15 cellular contexts compared by ENCODE assay signal in the genomic region with DNA sequence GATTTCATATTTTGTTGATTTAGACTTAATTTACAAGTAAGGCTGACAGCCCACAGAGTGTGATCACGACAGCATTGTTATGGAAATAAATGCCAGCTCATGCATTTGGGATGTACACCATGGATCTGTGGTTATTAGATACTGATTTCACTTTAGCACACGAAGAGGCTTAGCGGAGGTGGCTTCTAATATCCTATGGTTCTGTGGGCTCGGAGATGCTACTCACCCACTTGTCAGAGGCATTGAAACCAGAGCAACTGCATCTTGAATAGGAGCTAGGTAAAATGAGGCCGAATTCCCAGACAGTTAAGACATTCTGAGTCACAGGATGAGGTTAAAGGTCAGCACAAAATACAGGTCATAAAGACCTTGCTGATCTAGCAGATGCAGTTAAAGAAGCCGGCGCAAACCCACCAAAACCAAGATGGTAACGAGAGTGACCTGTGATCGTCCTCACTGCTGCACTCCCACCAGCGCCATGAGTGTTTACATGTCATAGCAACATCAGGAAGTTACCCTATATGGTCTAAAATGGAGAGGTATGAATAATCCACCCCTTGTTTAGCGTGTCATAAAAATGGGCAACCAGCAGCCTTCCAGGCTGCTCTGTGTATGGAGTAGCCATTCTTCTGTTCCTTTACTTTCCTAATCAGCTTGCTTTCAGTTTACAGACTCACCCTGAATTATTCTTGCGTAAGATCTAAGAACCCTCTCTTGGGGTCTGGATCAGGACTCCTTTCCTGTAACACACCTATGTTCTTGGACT.
DNase-seq lines count a peak whose midpoint lies in the region; ATAC-seq and TF ChIP-seq lines count a peak whose summit lies in the region.
"Had no signal": no experiment of that assay in that cellular context is flagged by ENCODE, and none has a peak within 500 bp of the region (broad histone marks: within the 10 kb centered on the region; RNA-seq: fewer than 3 reads in every experiment).

No MANE protein-coding gene starts in this region.

- no TSS peak for BruUV-seq in Panc1 (replicated peaks; lab: Mats Ljungman, UMichigan)

- peaks cover 44% of the 10 kb centered on the region for H3K79me1 ChIP-seq in trophoblast cell (ENCODE audit: low read length)

- CTCF ChIA-PET in Panc1 (lab: Charles Lee), result no interaction called here

- peaks cover 23% of the 10 kb centered on the region for H3K79me2 ChIP-seq in trophoblast cell (ENCODE audit: control insufficient read depth, insufficient read depth, low read length, poor library complexity)

- H3K27me3 ChIP-seq in Panc1 (ENCODE audit: control insufficient read depth, insufficient read depth, low read length), result no peaks in the 10 kb centered on the region
- no peaks in the 10 kb centered on the region for H3K27me3 ChIP-seq in trophoblast cell (ENCODE audit: insufficient read depth, low read length)
- no peaks in the 10 kb centered on the region for H3K27me3 ChIP-seq in vagina
- H3K27me3 ChIP-seq: gastrocnemius medialis had no signal

- H3K36me3 ChIP-seq in Panc1 (ENCODE audit: control insufficient read depth, insufficient read depth, low read length), result no peaks in the 10 kb centered on the region
- peaks cover 10 to 12% of the 10 kb centered on the region in 2 experiments for H3K36me3 ChIP-seq in trophoblast cell (ENCODE audit: control insufficient read depth in 1 of 2, insufficient read depth in 2 of 2, low read length in 2 of 2)
- no peaks in the 10 kb centered on the region for H3K36me3 ChIP-seq in vagina
- H3K36me3 ChIP-seq: gastrocnemius medialis had no signal

- peak overlapping the region; percentile 49 for H3K4me2 ChIP-seq in trophoblast cell (ENCODE audit: low read length)

- H3K4me3 ChIP-seq in Panc1 (ENCODE audit: low read depth in 2 of 2, low read length in 2 of 2) (peak overlapping the region in 1 of 2 experiments; percentile 9; a peak in 2 of 4 replicates), epithelial cell of esophagus (ENCODE audit: low read length) (no peak overlapping the region), trophoblast cell (ENCODE audit: low read depth, low read length) (no peak overlapping the region), vagina (no peak overlapping the region)
- H3K4me3 ChIP-seq: gastrocnemius medialis had no signal

- no CpG with 5 or more reads among the region's 12 CpGs for WGBS in trophoblast cell (ENCODE audit: extremely low coverage, insufficient coverage, insufficient read length)

- H2AFZ ChIP-seq in trophoblast cell (ENCODE audit: insufficient read depth, low read length, poor library complexity), result no peak overlapping the region

- H3K9me3 ChIP-seq in Panc1 (ENCODE audit: control insufficient read depth, insufficient read depth, low read depth, low read length) (no peaks in the 10 kb centered on the region), trophoblast cell (ENCODE audit: insufficient read depth, low read depth, low read length) (peaks cover 3% of the 10 kb centered on the region), vagina (no peaks in the 10 kb centered on the region)
- H3K9me3 ChIP-seq: gastrocnemius medialis had no signal

- H2BK12ac ChIP-seq in trophoblast cell (ENCODE audit: low read length), result no peak overlapping the region

- peak overlapping the region; percentile 90 for H2BK5ac ChIP-seq in trophoblast cell (ENCODE audit: low read depth, low read length, poor library complexity)

- TF ChIP-seq POLR2A in vagina (IDR thresholded peaks at IDR 0.05), result no peak

- no peak overlapping the region for H3K4ac ChIP-seq in trophoblast cell (ENCODE audit: low read depth, low read length)

- peaks cover 50% of the 10 kb centered on the region for H3K4me1 ChIP-seq in Panc1 (ENCODE audit: control insufficient read depth, insufficient read depth, low read length)
- H3K4me1 ChIP-seq in trophoblast cell (ENCODE audit: control insufficient read depth in 1 of 2, insufficient read depth in 2 of 2, low read length in 2 of 2), result peaks cover 18 to 36% of the 10 kb centered on the region in 2 experiments
- peaks cover 6% of the 10 kb centered on the region for H3K4me1 ChIP-seq in vagina

- no peak overlapping the region for H3K18ac ChIP-seq in trophoblast cell (ENCODE audit: low read length)

- TF ChIP-seq CTCF in Panc1 (IDR thresholded peaks at IDR 0.05) (no peak), epithelial cell of esophagus (IDR thresholded peaks at IDR 0.05; ENCODE audit: insufficient read depth, low read depth, low read length, missing control alignments) (no peak), vagina (IDR thresholded peaks at IDR 0.05) (no peak)

- peak overlapping the region; percentile 79 for H2BK120ac ChIP-seq in trophoblast cell (ENCODE audit: insufficient read depth, low read length, poor library complexity)

- in situ Hi-C loops in Panc1 (cut with HindIII; ENCODE audit: low pct_unique_long_range_greater_than_20kb, low sequenced_read_pairs), result no loop called here

- POLR2A ChIA-PET in Panc1 (lab: Charles Lee), result interaction anchor here (0.6 kb wide), 2 partner anchors 136 to 227 kb away, joined by 3 to 4 read pairs; no protein-coding TSS in a partner anchor

- DNase-seq in ELR (ENCODE audit: low read depth) (peak; percentile 95), Panc1 (ENCODE audit: low read depth, low spot score) (no peak), epithelial cell of esophagus (ENCODE audit: low read depth) (peak; percentile 94), trophoblast cell (peak; percentile 71 to 85), vagina (ENCODE audit: extremely low spot score in 2 of 2) (no peak), NCI-H2081 treated with DMSO at 0.1 percent for 48 hours (lab: John Stamatoyannopoulos, UW) (no peak)
- DNase-seq in activated naive CD4-positive, alpha-beta T cell (lab: John Stamatoyannopoulos, UW), result no peak
- DNase-seq: activated CD4-positive, alpha-beta T cell treated with anti-CD3 and anti-CD28 coated beads, Interleukin-2, amount 50 U/mL, for 48 hours; amygdala; DMS79 treated with DMSO at 0.1 percent for 48 hours; gastrocnemius medialis; midbrain; NCI-H2029 treated with DMSO at 0.1 percent for 48 hours had no signal

- ATAC-seq in Panc1, result peak; percentile 73
- no peak for ATAC-seq in HG02884 (IDR thresholded peaks at IDR 0.05; ENCODE audit: unreplicated experiment)
- ATAC-seq: gastrocnemius medialis; stimulated activated memory B cell treated with anti-CD40 and anti-IgM and Interleukin-4, amounts not matched to agents 10 μg/mL and 1 μg/mL and 100 μg/mL, for 72 hours had no signal

- peak overlapping the region; percentile 13 for H4K8ac ChIP-seq in trophoblast cell (ENCODE audit: low read depth, low read length)

- no peak overlapping the region for H4K12ac ChIP-seq in trophoblast cell (ENCODE audit: low read depth, low read length)

- no peak overlapping the region for H2AK5ac ChIP-seq in trophoblast cell (ENCODE audit: low read length)

- H3K23ac ChIP-seq in trophoblast cell (ENCODE audit: low read length), result no peak overlapping the region

- intact Hi-C loops in Panc1 (cut with micrococcal nuclease; ENCODE audit: unreplicated experiment) (no loop called here), vagina (cut with DNase I) (no loop called here)

- H3K14ac ChIP-seq in trophoblast cell (ENCODE audit: low read length), result peak overlapping the region; percentile 59

- no peak overlapping the region for H3K9ac ChIP-seq in trophoblast cell (ENCODE audit: low read length)

- H3K27ac ChIP-seq in Panc1 (ENCODE audit: low read length), result peak overlapping the region; percentile 82
- H3K27ac ChIP-seq in trophoblast cell (ENCODE audit: low read depth, low read length), result peak overlapping the region; percentile 99
- no peak overlapping the region for H3K27ac ChIP-seq in vagina
- H3K27ac ChIP-seq: gastrocnemius medialis had no signal

- H4K91ac ChIP-seq in trophoblast cell (ENCODE audit: low read depth, low read length), result peak overlapping the region; percentile 74

Comparison
In these comparisons a context has a peak if more than half of its experiments do, and no peak if none do; other contexts are left out.
1. DNase-seq: peak in ELR (single experiment), epithelial cell of esophagus (single experiment) and trophoblast cell (2 of 2); none in Panc1 (single experiment), vagina (0 of 2), activated naive CD4-positive, alpha-beta T cell (0 of 4) and NCI-H2081 treated with DMSO at 0.1 percent for 48 hours (single experiment).